In the genomic region with DNA sequence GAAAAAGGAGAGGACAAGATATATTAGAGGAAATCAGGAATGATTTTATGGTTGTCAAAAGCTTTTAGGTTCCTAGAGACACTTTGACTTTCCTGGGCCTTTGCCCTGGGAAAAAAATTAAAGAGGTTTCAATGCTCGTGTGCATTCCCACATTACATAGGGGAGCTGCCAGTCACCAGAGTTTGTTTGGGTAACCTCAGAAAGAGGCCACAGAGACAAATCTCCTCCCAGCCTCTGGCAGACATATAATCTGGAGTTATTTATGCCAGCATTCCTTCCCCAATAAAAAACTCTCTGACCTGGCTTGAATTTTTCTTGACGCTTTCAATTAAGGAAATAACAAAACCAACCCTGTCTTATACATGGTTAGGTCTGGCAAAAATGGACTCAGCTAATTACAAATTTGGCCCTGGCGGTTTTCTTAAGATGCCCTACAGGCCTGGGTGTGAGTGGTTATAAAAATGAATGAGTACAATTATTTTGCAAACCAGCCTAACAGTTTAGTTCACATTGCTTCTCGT, we compare ENCODE assay signal across 24 cellular contexts.
DNase-seq lines count a peak whose midpoint lies in the region; ATAC-seq and TF ChIP-seq lines count a peak whose summit lies in the region.
"Had no signal": no experiment of that assay in that cellular context is flagged by ENCODE, and none has a peak within 500 bp of the region (broad histone marks: within the 10 kb centered on the region; RNA-seq: fewer than 3 reads in every experiment).

No MANE protein-coding gene starts in this region.

- H3K79me2 ChIP-seq in neural cell (replicated peaks; ENCODE audit: insufficient read depth, low read length): no peaks in the 10 kb centered on the region

- H4K20me1 ChIP-seq in neural cell (ENCODE audit: insufficient read depth): no peaks in the 10 kb centered on the region

- DNase-seq in EH (ENCODE audit: low read depth) (peak; percentile 70), astrocyte of the hippocampus (ENCODE audit: low read depth, low spot score) (peak; percentile 67), fibroblast of peridontal ligament (ENCODE audit: extremely low read depth) (peak; percentile 81)
- DNase-seq: activated CD4-positive, alpha-beta T cell treated with anti-CD3 and anti-CD28 coated beads, Interleukin-2, amount 10 ng/mL, durations not matched to agents 24 days and 14 days; activated effector memory CD4-positive, alpha-beta T cell treated with Interleukin-2 at 50 U/mL for 16 hours; activated naive CD8-positive, alpha-beta T cell treated with anti-CD3 and anti-CD28 coated beads, Interleukin-2, amount 10 ng/mL, durations not matched to agents 7 days and 5 days; activated T-cell treated with anti-CD3 and anti-CD28 coated beads, Interleukin-2, amount 50 U/mL, for 1 hour; BE2C; CD8-positive, alpha-beta T cell; glutamatergic neuron; GOT3; natural killer cell; NCI-H1694; NCI-H510A; ovary; small intestine; stimulated activated naive CD8-positive, alpha-beta T cell treated with anti-CD3 and anti-CD28 coated beads, Interleukin-15, Interleukin-2, amounts not matched to agents 100 U/mL and 50 U/mL, for 24 hours had no signal

- no peak overlapping the region for H3K4me2 ChIP-seq in neural cell (ENCODE audit: low read length)

- ATAC-seq in HG02798 (IDR thresholded peaks at IDR 0.05; ENCODE audit: poor library complexity, unreplicated experiment) (no peak), HG03439 (IDR thresholded peaks at IDR 0.05; ENCODE audit: unreplicated experiment) (no peak), GM19035 (IDR thresholded peaks at IDR 0.05; ENCODE audit: unreplicated experiment) (no peak)
- ATAC-seq: CD8-positive, alpha-beta T cell; natural killer cell; stimulated activated naive CD8-positive, alpha-beta T cell treated with anti-CD3 and anti-CD28 coated beads, Interleukin-15, Interleukin-2, amounts not matched to agents 100 U/mL and 50 U/mL, for 24 hours; WTC11 had no signal

- no peaks in the 10 kb centered on the region for H3F3A ChIP-seq in neural cell (ENCODE audit: insufficient read depth, low read length, poor library complexity, severe bottlenecking)

- H3K9ac ChIP-seq in neural cell (ENCODE audit: low read length): no peak overlapping the region

- no peak for TF ChIP-seq EP300 in neural cell (conservative IDR thresholded peaks at IDR 0.05; ENCODE audit: poor library complexity, severe bottlenecking)

- TF ChIP-seq CTCF in neural cell (IDR thresholded peaks at IDR 0.05; ENCODE audit: poor library complexity, severe bottlenecking): no peak

- H3K9me3 ChIP-seq in neural cell (ENCODE audit: low read length): no peaks in the 10 kb centered on the region
- H3K9me3 ChIP-seq: ascending aorta, BE2C, ovary had no signal

- no peaks in the 10 kb centered on the region for H3K27me3 ChIP-seq in neural cell (ENCODE audit: insufficient read depth, low read depth, low read length)
- H3K27me3 ChIP-seq: ascending aorta, BE2C, ovary had no signal

- no peaks in the 10 kb centered on the region for H3K9me2 ChIP-seq in neural cell (ENCODE audit: insufficient read depth, low read length)

- no peak overlapping the region for H3K4me3 ChIP-seq in neural cell (ENCODE audit: low read length)
- H3K4me3 ChIP-seq: ascending aorta, ovary had no signal

- H3K36me3 ChIP-seq in neural cell (ENCODE audit: insufficient read depth, low read length): no peaks in the 10 kb centered on the region
- H3K36me3 ChIP-seq: ascending aorta, BE2C, ovary had no signal

- H3K27ac ChIP-seq in neural cell (ENCODE audit: low read length): peak overlapping the region; percentile 9
- H3K27ac ChIP-seq: ascending aorta, ovary, RWPE1 had no signal

- H2AFZ ChIP-seq in neural cell (ENCODE audit: low read depth, low read length): no peak overlapping the region

- no peak for TF ChIP-seq RAD21 in neural cell (conservative IDR thresholded peaks at IDR 0.05)

TF ChIP-seq in neural cell, 6 proteins besides CTCF, POLR2A, EP300 and RAD21:
- TF ChIP-seq SMC3 (conservative IDR thresholded peaks at IDR 0.05; ENCODE audit: poor library complexity) (no peak), POLR2AphosphoS5 (IDR thresholded peaks at IDR 0.05) (no peak), MXI1 (conservative IDR thresholded peaks at IDR 0.05; ENCODE audit: poor library complexity, severe bottlenecking) (no peak), EZH2 (IDR thresholded peaks at IDR 0.05; ENCODE audit: borderline replicate concordance, insufficient read depth, low read length, poor library complexity, severe bottlenecking) (no peak), TAF1 (IDR thresholded peaks at IDR 0.05; ENCODE audit: low read depth) (no peak)
- TF ChIP-seq, protein P1, sequence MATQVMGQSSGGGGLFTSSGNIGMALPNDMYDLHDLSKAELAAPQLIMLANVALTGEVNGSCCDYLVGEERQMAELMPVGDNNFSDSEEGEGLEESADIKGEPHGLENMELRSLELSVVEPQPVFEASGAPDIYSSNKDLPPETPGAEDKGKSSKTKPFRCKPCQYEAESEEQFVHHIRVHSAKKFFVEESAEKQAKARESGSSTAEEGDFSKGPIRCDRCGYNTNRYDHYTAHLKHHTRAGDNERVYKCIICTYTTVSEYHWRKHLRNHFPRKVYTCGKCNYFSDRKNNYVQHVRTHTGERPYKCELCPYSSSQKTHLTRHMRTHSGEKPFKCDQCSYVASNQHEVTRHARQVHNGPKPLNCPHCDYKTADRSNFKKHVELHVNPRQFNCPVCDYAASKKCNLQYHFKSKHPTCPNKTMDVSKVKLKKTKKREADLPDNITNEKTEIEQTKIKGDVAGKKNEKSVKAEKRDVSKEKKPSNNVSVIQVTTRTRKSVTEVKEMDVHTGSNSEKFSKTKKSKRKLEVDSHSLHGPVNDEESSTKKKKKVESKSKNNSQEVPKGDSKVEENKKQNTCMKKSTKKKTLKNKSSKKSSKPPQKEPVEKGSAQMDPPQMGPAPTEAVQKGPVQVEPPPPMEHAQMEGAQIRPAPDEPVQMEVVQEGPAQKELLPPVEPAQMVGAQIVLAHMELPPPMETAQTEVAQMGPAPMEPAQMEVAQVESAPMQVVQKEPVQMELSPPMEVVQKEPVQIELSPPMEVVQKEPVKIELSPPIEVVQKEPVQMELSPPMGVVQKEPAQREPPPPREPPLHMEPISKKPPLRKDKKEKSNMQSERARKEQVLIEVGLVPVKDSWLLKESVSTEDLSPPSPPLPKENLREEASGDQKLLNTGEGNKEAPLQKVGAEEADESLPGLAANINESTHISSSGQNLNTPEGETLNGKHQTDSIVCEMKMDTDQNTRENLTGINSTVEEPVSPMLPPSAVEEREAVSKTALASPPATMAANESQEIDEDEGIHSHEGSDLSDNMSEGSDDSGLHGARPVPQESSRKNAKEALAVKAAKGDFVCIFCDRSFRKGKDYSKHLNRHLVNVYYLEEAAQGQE (IDR thresholded peaks at IDR 0.05; ENCODE audit: borderline replicate concordance): no peak
TF ChIP-seq in neural cell: peak in this region for 0.
